In genomic region chr22:41595703-41596102, GRCh38 we compare ENCODE assay signal across 1 cellular context.
TF ChIP-seq lines count a peak whose summit lies in the region.

No MANE protein-coding gene starts in this region.

TF ChIP-seq in K562, 482 proteins besides CTCF, POLR2A, EP300 and RAD21:
- peak; percentile 61; the same call in 1 of the 2 replicates for TF ChIP-seq BCOR (IDR thresholded peaks at IDR 0.05)
- TF ChIP-seq KDM1A (IDR thresholded peaks at IDR 0.05): peak in 1 of 2 experiments; percentile 45; a peak in 1 of 4 replicates
- TF ChIP-seq XRCC3 (IDR thresholded peaks at IDR 0.05): no peak
- no peak for TF ChIP-seq ILK (tag; IDR thresholded peaks at IDR 0.05; ENCODE audit: borderline replicate concordance, low read depth)
- TF ChIP-seq RBM25 (IDR thresholded peaks at IDR 0.05; ENCODE audit: low read depth, low read length, severe bottlenecking): peak; percentile 75
- peak; percentile 64 for TF ChIP-seq ZFP36 (IDR thresholded peaks at IDR 0.05; ENCODE audit: low read depth, low read length, partially characterized antibody)
